33 cellular contexts compared by ENCODE assay signal in genomic region chr5:23400951-23401350, GRCh38.
"Had no signal": no experiment of that assay in that cellular context is flagged by ENCODE, and none has a peak within 500 bp of the region (broad histone marks: within the 10 kb centered on the region; RNA-seq: fewer than 3 reads in every experiment).

No MANE protein-coding gene starts in this region.

- H3K27ac ChIP-seq: adrenal gland, body of pancreas, brain microvascular endothelial cell, breast epithelium, VCaP had no signal

- H3K9me3 ChIP-seq: adrenal gland, body of pancreas, breast epithelium had no signal

- H3K4me1 ChIP-seq: adrenal gland, body of pancreas, breast epithelium had no signal

- ATAC-seq: activated CD8-positive, alpha-beta T cell treated with anti-CD3 and anti-CD28 coated beads for 36 hours; activated naive CD4-positive, alpha-beta T cell treated with anti-CD3 and anti-CD28 coated beads, Interleukin-2, amount 50 U/mL, for 72 hours; activated T-cell treated with anti-CD3 and anti-CD28 coated beads, Interleukin-2, amount 50 U/mL, for 4 hours; activated T-cell treated with anti-CD3 and anti-CD28 coated beads, Interleukin-2, amount 50 U/mL, for 72 hours; activated T-helper 17 cell treated with anti-CD3 and anti-CD28 coated beads, Interleukin-2, amount 50 U/mL, for 72 hours; body of pancreas had no signal

- H3K36me3 ChIP-seq: adrenal gland, brain microvascular endothelial cell, breast epithelium had no signal

- FAIRE-seq: astrocyte, TTC549 had no signal

- H3K27me3 ChIP-seq: adrenal gland, body of pancreas, brain microvascular endothelial cell, breast epithelium had no signal

- DNase-seq: activated B cell treated with CpG ODN at 0.5 μM for 24 hours; activated CD4-positive, alpha-beta memory T cell treated with anti-CD3 and anti-CD28 coated beads for 36 hours; activated CD4-positive, alpha-beta T cell treated with anti-CD3 and anti-CD28 coated beads for 4 hours; activated CD4-positive, alpha-beta T cell treated with anti-CD3 and anti-CD28 coated beads, Interleukin-2, amount 10 ng/mL, durations not matched to agents 24 days and 14 days; activated CD4-positive, alpha-beta T cell treated with anti-CD3 and anti-CD28 coated beads, Interleukin-2, amount 50 U/mL, for 1 hour; activated CD4-positive, alpha-beta T cell treated with anti-CD3 and anti-CD28 coated beads, Interleukin-2, amount 50 U/mL, for 4 hours; activated CD4-positive, CD25-positive, alpha-beta regulatory T cell treated with anti-CD3 and anti-CD28 coated beads, Interleukin-2, amount 50 U/mL, for 72 hours; activated CD8-positive, alpha-beta memory T cell treated with anti-CD3 and anti-CD28 coated beads, Interleukin-2, amount 50 U/mL, for 4 hours; activated CD8-positive, alpha-beta T cell treated with anti-CD3 and anti-CD28 coated beads for 36 hours; activated effector memory CD4-positive, alpha-beta T cell treated with anti-CD3 and anti-CD28 coated beads, Interleukin-2, amount 50 U/mL, for 16 hours; activated gamma-delta T cell treated with Interleukin-2 at 50 U/mL for 16 hours; activated naive CD4-positive, alpha-beta T cell; activated naive CD4-positive, alpha-beta T cell treated with anti-CD3 and anti-CD28 coated beads for 36 hours; activated naive CD4-positive, alpha-beta T cell treated with anti-CD3 and anti-CD28 coated beads, Interleukin-2, amount 50 U/mL, for 16 hours; activated naive CD8-positive, alpha-beta T cell treated with anti-CD3 and anti-CD28 coated beads for 36 hours; activated T-cell treated with anti-CD3 and anti-CD28 coated beads for 4 hours; activated T-cell treated with anti-CD3 and anti-CD28 coated beads, Interleukin-2, amount 50 U/mL, for 1 hour; activated T-cell treated with anti-CD3 and anti-CD28 coated beads, Interleukin-2, amount 50 U/mL, for 4 hours; activated T-cell treated with anti-CD3 and anti-CD28 coated beads, Interleukin-2, amount 50 U/mL, for 72 hours; adrenal gland; amniotic stem cell; aorta; body of pancreas; brain microvascular endothelial cell; central memory CD4-positive, alpha-beta T cell; T-helper 2 cell; T-helper 9 cell had no signal

- H3K4me3 ChIP-seq: adrenal gland, body of pancreas, breast epithelium had no signal
